1 cellular context compared by ENCODE assay signal in genomic region chr1:46612937-46613660, GRCh38.
TF ChIP-seq lines count a peak whose summit lies in the region.

No MANE protein-coding gene starts in this region.

TF ChIP-seq in GM12878, 131 proteins besides CTCF, POLR2A, EP300 and RAD21:
- TF ChIP-seq SUPT20H (IDR thresholded peaks at IDR 0.05; ENCODE audit: borderline replicate concordance, control insufficient read depth, low read depth, low read length), result no peak
- no peak for TF ChIP-seq SPI1 (IDR thresholded peaks at IDR 0.05; ENCODE audit: borderline replicate concordance, insufficient read depth, low read depth, low read length)
- no peak for TF ChIP-seq YBX1 (IDR thresholded peaks at IDR 0.05)
- TF ChIP-seq NKRF (conservative IDR thresholded peaks at IDR 0.05), result no peak
